ENCODE assay signal across 8 cellular contexts in genomic region chr17:77145635-77146632, GRCh38. TPM values are rescaled to one million over a fixed set of nuclear protein-coding genes. Genes with fewer than 3 reads are reported as not detected.
A peak's percentile ranks its signal among the peaks of the same experiment; 100 is the strongest.
DNase-seq lines count a peak whose midpoint lies in the region; ATAC-seq and TF ChIP-seq lines count a peak whose summit lies in the region.

No MANE protein-coding gene starts in this region.

- H3K4me3 ChIP-seq in ACC112 (ENCODE audit: low read depth, low read length) (peak overlapping the region; percentile 54), fibroblast of the aortic adventitia (ENCODE audit: low read depth, low read length) (peak overlapping the region; percentile 11)

- peaks cover 18% of the 10 kb centered on the region for H3K36me3 Mint-ChIP-seq in T-helper 17 cell (ENCODE audit: low read depth)

- DNase-seq in GM13976 (ENCODE audit: low spot score) (peak; percentile 68), T-helper 17 cell (no peak), fibroblast of the aortic adventitia (ENCODE audit: low read depth) (peak; percentile 75), omental fat pad (ENCODE audit: low spot score) (no peak), iPS-NIHi7 (ENCODE audit: extremely low spot score) (no peak)

- H3K4me3 Mint-ChIP-seq in T-helper 17 cell, result peak overlapping the region; percentile 47

- TF ChIP-seq CTCF in GM13976 (IDR thresholded peaks at IDR 0.05; ENCODE audit: borderline replicate concordance, control extremely low read depth, extremely low read depth, insufficient read depth, missing control alignments) (no peak), fibroblast of the aortic adventitia (IDR thresholded peaks at IDR 0.05; ENCODE audit: insufficient read depth, low read length) (peak; percentile 35), omental fat pad (IDR thresholded peaks at IDR 0.05) (no peak)

- H3K27me3 ChIP-seq in ACC112 (ENCODE audit: insufficient read depth, low read length), result no peaks in the 10 kb centered on the region

- peak overlapping the region; percentile 92 for H3K27ac Mint-ChIP-seq in T-helper 17 cell

- peaks cover 91% of the 10 kb centered on the region for H3K79me2 ChIP-seq in ACC112 (ENCODE audit: control insufficient read depth, insufficient read depth, low read length, unreplicated experiment)

- no peak overlapping the region for H2AFZ ChIP-seq in ACC112 (ENCODE audit: low read length, unreplicated experiment)

- ATAC-seq in T-helper 17 cell, result no peak
- ATAC-seq in omental fat pad (ENCODE audit: low FRiP score), result peak; percentile 35
- ATAC-seq in GM18517 (IDR thresholded peaks at IDR 0.05; ENCODE audit: unreplicated experiment), result no peak
- no peak for ATAC-seq in GM18520 (IDR thresholded peaks at IDR 0.05; ENCODE audit: unreplicated experiment)

- peaks cover 36% of the 10 kb centered on the region for H3K36me3 ChIP-seq in ACC112 (ENCODE audit: insufficient read depth, low read length)

- peaks cover 49% of the 10 kb centered on the region for H3K4me1 Mint-ChIP-seq in T-helper 17 cell

- H3K27ac ChIP-seq in ACC112 (ENCODE audit: low read depth, low read length), result peak overlapping the region; percentile 73

- peaks cover 59% of the 10 kb centered on the region for H3K4me1 ChIP-seq in ACC112 (ENCODE audit: control insufficient read depth, insufficient read depth, low read length, unreplicated experiment)

- no peaks in the 10 kb centered on the region for H3K9me3 ChIP-seq in T-helper 17 cell (ENCODE audit: control insufficient read depth, low read length, poor library complexity, severe bottlenecking)

- in situ Hi-C loops in GM13976 (cut with MboI; ENCODE audit: low sequenced_read_pairs, unreplicated experiment), result no loop called here

- no peaks in the 10 kb centered on the region for H3K27me3 Mint-ChIP-seq in T-helper 17 cell

RNA-seq across cellular contexts. Expression of gene SEC14L1, which starts 5.2 kb away (rescaled TPM):
- 100 to 1,000 TPM in 1 of 2 donors, 10 to 100 TPM in 1; 96.6 to 140 TPM for total RNA-seq in T-helper 17 cell
- 34.3 and 149 TPM in 2 replicates for total RNA-seq in fibroblast of the aortic adventitia (ENCODE audit: low replicate concordance)
- 100 to 1,000 TPM in 3 of 4 donors, 10 to 100 TPM in 1; 72.8 to 330 (median 113) TPM for total RNA-seq in omental fat pad

Comparison
In these comparisons a context has a peak if more than half of its experiments do, and no peak if none do; other contexts are left out.
1. DNase-seq: peak in GM13976 (single experiment) and fibroblast of the aortic adventitia (single experiment); none in T-helper 17 cell (0 of 3), omental fat pad (single experiment) and iPS-NIHi7 (single experiment).